8 cellular contexts compared by ENCODE assay signal in genomic region chr9:20624201-20625002, GRCh38. TPM values are rescaled to one million over a fixed set of nuclear protein-coding genes. Genes with fewer than 3 reads are reported as not detected.
DNase-seq lines count a peak whose midpoint lies in the region; ATAC-seq and TF ChIP-seq lines count a peak whose summit lies in the region.

No MANE protein-coding gene starts in this region.

- TF ChIP-seq CTCF in liver (IDR thresholded peaks at IDR 0.05; ENCODE audit: low read depth, low read length, missing input control): peak; percentile 61

- peak overlapping the region; percentile 93 for H3K4me3 Mint-ChIP-seq in T-helper 1 cell treated with Interleukin-12 subunit alpha and Interleukin-12 subunit beta and Interleukin-4 antibody, amounts not matched to agents 30 μg/mL and 1 μg/mL, for 36 hours

- DNase-seq in DMS79 (lab: John Stamatoyannopoulos, UW): peak; percentile 11
- peak; percentile 74 for DNase-seq in NCI-H1092 treated with DMSO at 0.1 percent for 48 hours (lab: John Stamatoyannopoulos, UW)
- peak; percentile 89 for DNase-seq in dermis blood vessel endothelial cell
- DNase-seq in stimulated activated CD4-positive, alpha-beta T cell treated with anti-CD3 and anti-CD28 coated beads, TNF-alpha, amount 100 ng/mL, for 48 hours (ENCODE audit: low read depth in 3 of 3): peak in 2 of 3 donors; percentile 16 to 36
- DNase-seq in HuH-7 (ENCODE audit: low spot score): no peak

- peak; percentile 85 to 88 for TF ChIP-seq RAD21 in liver (IDR thresholded peaks at IDR 0.05)

- H3K27ac Mint-ChIP-seq in T-helper 1 cell treated with Interleukin-12 subunit alpha and Interleukin-12 subunit beta and Interleukin-4 antibody, amounts not matched to agents 30 μg/mL and 1 μg/mL, for 36 hours: peak overlapping the region; percentile 91

- H3K9me3 Mint-ChIP-seq in T-helper 1 cell treated with Interleukin-12 subunit alpha and Interleukin-12 subunit beta and Interleukin-4 antibody, amounts not matched to agents 30 μg/mL and 1 μg/mL, for 36 hours: no peaks in the 10 kb centered on the region

- peak overlapping the region in 1 of 2 donors; percentile 60 for H3K9ac ChIP-seq in liver (ENCODE audit: low read depth in 1 of 2, low read length in 2 of 2)

- H3K4me1 Mint-ChIP-seq in T-helper 1 cell treated with Interleukin-12 subunit alpha and Interleukin-12 subunit beta and Interleukin-4 antibody, amounts not matched to agents 30 μg/mL and 1 μg/mL, for 36 hours (ENCODE audit: low read depth): peaks cover 27% of the 10 kb centered on the region

- H3K36me3 ChIP-seq in liver (ENCODE audit: control insufficient read depth in 4 of 4, insufficient read depth in 3 of 4, low read depth in 1 of 4, low read length in 3 of 4): no peaks in the 10 kb centered on the region

- H3K27me3 ChIP-seq in liver (ENCODE audit: control insufficient read depth in 4 of 4, insufficient read depth in 4 of 4, low read length in 3 of 4): no peaks in the 10 kb centered on the region

- H3K27ac ChIP-seq in liver (ENCODE audit: low read depth in 1 of 2, low read length in 2 of 2): no peak overlapping the region

- H3K4me3 ChIP-seq in liver (ENCODE audit: low read depth in 1 of 3, low read length in 3 of 3): peak overlapping the region in 2 of 3 donors; percentile 48 to 91

- peaks cover 11% of the 10 kb centered on the region for H3K36me3 Mint-ChIP-seq in T-helper 1 cell treated with Interleukin-12 subunit alpha and Interleukin-12 subunit beta and Interleukin-4 antibody, amounts not matched to agents 30 μg/mL and 1 μg/mL, for 36 hours (ENCODE audit: low read depth)

- ATAC-seq in GM21737 (IDR thresholded peaks at IDR 0.05; ENCODE audit: unreplicated experiment): peak; percentile 23

- peaks cover 0 to 38% (median 26%) of the 10 kb centered on the region in 4 donors for H3K4me1 ChIP-seq in liver (ENCODE audit: control insufficient read depth in 4 of 4, insufficient read depth in 4 of 4, low read length in 3 of 4)

- 7% methylated on average over 21 of the region's 21 CpGs for WGBS in liver

- no peaks in the 10 kb centered on the region for H3K9me3 ChIP-seq in liver (ENCODE audit: control insufficient read depth in 4 of 4, low read length in 3 of 4)

- H3K27me3 Mint-ChIP-seq in T-helper 1 cell treated with Interleukin-12 subunit alpha and Interleukin-12 subunit beta and Interleukin-4 antibody, amounts not matched to agents 30 μg/mL and 1 μg/mL, for 36 hours (ENCODE audit: low read depth): peaks cover 8% of the 10 kb centered on the region

TF ChIP-seq in liver, 16 proteins besides CTCF, POLR2A, EP300 and RAD21:
- no peak for TF ChIP-seq FOXA2 (IDR thresholded peaks at IDR 0.05)
- TF ChIP-seq SP1 (IDR thresholded peaks at IDR 0.05): peak; percentile 17
- TF ChIP-seq RXRA (IDR thresholded peaks at IDR 0.05): peak; percentile 90 to 97
TF ChIP-seq in liver: peak in this region for 2.

RNA-seq across cellular contexts. Expression of gene MLLT3, which starts 2.1 kb away (rescaled TPM):
- 7.3 and 13.8 TPM in 2 replicates for total RNA-seq in dermis blood vessel endothelial cell
- 10 to 100 TPM in 1 of 2 donors, 1 to 10 TPM in 1; 1.8 to 25.5 TPM for total RNA-seq in liver
- polyA plus RNA-seq in liver: under 1 TPM; 0.79 to 0.80 TPM

RNA-seq across cellular contexts. Expression of gene FOCAD, which starts 59.7 kb away (rescaled TPM):
- total RNA-seq in dermis blood vessel endothelial cell: 90.0 and 135 TPM in 2 replicates
- 10 to 100 TPM; 16.8 to 21.0 TPM for total RNA-seq in liver
- 1 to 10 TPM; 3.2 to 3.8 TPM for polyA plus RNA-seq in liver
